In genomic region chr3:193630005-193630404, GRCh38 we compare ENCODE assay signal across 15 cellular contexts. TPM values are rescaled to one million over a fixed set of nuclear protein-coding genes. Genes with fewer than 3 reads are reported as not detected.
DNase-seq lines count a peak whose midpoint lies in the region; ATAC-seq, FAIRE-seq and TF ChIP-seq lines count a peak whose summit lies in the region.
"Had no signal": no experiment of that assay in that cellular context is flagged by ENCODE, and none has a peak within 500 bp of the region (broad histone marks: within the 10 kb centered on the region; RNA-seq: fewer than 3 reads in every experiment).

No MANE protein-coding gene starts in this region.

- H3K4ac ChIP-seq in mesenchymal stem cell (ENCODE audit: low read depth in 1 of 2, low read length in 2 of 2) = no peak overlapping the region

- POLR2A ChIA-PET in HepG2 (lab: Yijun Ruan, JAX) = no interaction called here

- H2BK15ac ChIP-seq in mesenchymal stem cell (ENCODE audit: low read depth, poor library complexity, severe bottlenecking) = no peak overlapping the region

- in situ Hi-C loops in HepG2 (cut with HindIII; ENCODE audit: extremely low pct_ligation_motif_present, low pct_unique_long_range_greater_than_20kb) = no loop called here

- no peak overlapping the region for H3K27ac ChIP-seq in HepG2 (ENCODE audit: extremely low read length, insufficient read depth, low read length)
- H3K27ac ChIP-seq in right lobe of liver = no peak overlapping the region
- no peak overlapping the region for H3K27ac ChIP-seq in mesenchymal stem cell (ENCODE audit: low read length, poor library complexity, severe bottlenecking)
- H3K27ac ChIP-seq: 22Rv1, BLaER1, KMS-11 had no signal

- peaks cover 0 to 31% of the 10 kb centered on the region in 2 experiments; a peak in 3 of 5 replicates for H3K36me3 ChIP-seq in HepG2 (replicated peaks in 1 of 2; ENCODE audit: control insufficient read depth in 1 of 2, insufficient read depth in 2 of 2, low read length in 2 of 2)
- H3K36me3 ChIP-seq in right lobe of liver = peaks cover 0 to 3% (median 0%) of the 10 kb centered on the region in 4 donors
- H3K36me3 ChIP-seq in mesenchymal stem cell (ENCODE audit: control insufficient read depth in 1 of 2, insufficient read depth in 2 of 2, low read depth in 1 of 2, low read length in 2 of 2) = peaks cover 3 to 48% of the 10 kb centered on the region in 2 experiments

- no peak overlapping the region for H2BK5ac ChIP-seq in mesenchymal stem cell (ENCODE audit: low read depth, low read length, poor library complexity, severe bottlenecking)

- TF ChIP-seq POLR2A in HepG2 (IDR thresholded peaks at IDR 0.05; ENCODE audit: insufficient read depth in 1 of 2, low read depth in 2 of 2, low read length in 2 of 2) (no peak), right lobe of liver (IDR thresholded peaks at IDR 0.05) (no peak)

- ATAC-seq in HepG2 (no peak), right lobe of liver (no peak), GM21367 (IDR thresholded peaks at IDR 0.05; ENCODE audit: unreplicated experiment) (no peak)
- ATAC-seq: GM12878 had no signal

- no peak overlapping the region for H2BK12ac ChIP-seq in mesenchymal stem cell (ENCODE audit: low read length in 2 of 2)

- H4K8ac ChIP-seq in mesenchymal stem cell (ENCODE audit: low read length) = no peak overlapping the region

- H3K9me3 ChIP-seq in HepG2 (ENCODE audit: low read length) (no peaks in the 10 kb centered on the region), right lobe of liver (no peaks in the 10 kb centered on the region), mesenchymal stem cell (ENCODE audit: control insufficient read depth, low read length) (no peaks in the 10 kb centered on the region)
- H3K9me3 ChIP-seq: BLaER1 had no signal

- no peak overlapping the region for H2AK5ac ChIP-seq in mesenchymal stem cell (ENCODE audit: low read length, severe bottlenecking)

- no peak overlapping the region for H2BK120ac ChIP-seq in mesenchymal stem cell (ENCODE audit: low read depth, low read length)

- WGBS in HepG2 (ENCODE audit: low lambda C conversion rate) = 55% methylated on average over 3 of the region's 3 CpGs
- WGBS in right lobe of liver (ENCODE audit: insufficient coverage, low coverage, low lambda C conversion rate, missing lambda C conversion rate) = 40% methylated on average over 3 of the region's 3 CpGs
- WGBS in mesenchymal stem cell = 23% methylated on average over 2 of the region's 3 CpGs

- TF ChIP-seq EP300 in HepG2 (IDR thresholded peaks at IDR 0.05; ENCODE audit: low read depth in 2 of 2, low read length in 2 of 2) (no peak), HepG2 (CRISPR knock-in tag; IDR thresholded peaks at IDR 0.05; ENCODE audit: borderline replicate concordance) (no peak)

- no peak overlapping the region for H3K4me2 ChIP-seq in HepG2 (ENCODE audit: low read depth, low read length)
- H3K4me2 ChIP-seq in mesenchymal stem cell (ENCODE audit: low read length, poor library complexity, severe bottlenecking) = no peak overlapping the region
- H3K4me2 ChIP-seq: BLaER1, KMS-11 had no signal

- H3K27me3 ChIP-seq in HepG2 (ENCODE audit: control insufficient read depth in 1 of 2, insufficient read depth in 2 of 2, low read length in 2 of 2) (no peaks in the 10 kb centered on the region), right lobe of liver (no peaks in the 10 kb centered on the region), mesenchymal stem cell (ENCODE audit: control insufficient read depth in 1 of 2, insufficient read depth in 1 of 2, low read length in 2 of 2) (no peaks in the 10 kb centered on the region)
- H3K27me3 ChIP-seq: BLaER1 had no signal

- peaks cover 5% of the 10 kb centered on the region for H3K79me1 ChIP-seq in mesenchymal stem cell (replicated peaks; ENCODE audit: low read length, poor library complexity, severe bottlenecking)

- H4K20me1 ChIP-seq in HepG2 (ENCODE audit: insufficient read depth, low read length) = no peaks in the 10 kb centered on the region
- H4K20me1 ChIP-seq: BLaER1 had no signal

- no peak overlapping the region for H2AFZ ChIP-seq in HepG2 (ENCODE audit: low read length)
- H2AFZ ChIP-seq in mesenchymal stem cell (ENCODE audit: low read depth, low read length) = no peak overlapping the region

- DNase-seq in HepG2 (ENCODE audit: low spot score) = no peak
- no peak for DNase-seq in right lobe of liver
- peak; percentile 34 for DNase-seq in mesenchymal stem cell
- DNase-seq in GM19239 (ENCODE audit: insufficient read length, low spot score) = no peak
- no peak for DNase-seq in DMS114 treated with DMSO at 0.1 percent for 48 hours (lab: John Stamatoyannopoulos, UW; ENCODE audit: unreplicated experiment)
- DNase-seq: CD4-positive, alpha-beta memory T cell; DMS79 treated with DMSO at 0.1 percent for 48 hours; GOT3; H9 had no signal

- H3K79me2 ChIP-seq in HepG2 (ENCODE audit: insufficient read depth, low read length) = no peaks in the 10 kb centered on the region

- no peak overlapping the region for H3K23ac ChIP-seq in mesenchymal stem cell (ENCODE audit: low read length in 2 of 2)

- no peaks in the 10 kb centered on the region for H3K4me1 ChIP-seq in HepG2 (ENCODE audit: insufficient read depth, low read length)
- H3K4me1 ChIP-seq in right lobe of liver = no peaks in the 10 kb centered on the region
- H3K4me1 ChIP-seq in mesenchymal stem cell (ENCODE audit: control insufficient read depth, insufficient read depth, low read depth, low read length) = no peaks in the 10 kb centered on the region
- H3K4me1 ChIP-seq: BLaER1 had no signal

- BruUV-seq in HepG2 (replicated peaks; lab: Mats Ljungman, UMichigan) = no TSS peak

- H3K4me3 ChIP-seq in HepG2 (replicated peaks in 1 of 3; ENCODE audit: insufficient read depth in 1 of 3, low read depth in 2 of 3, low read length in 3 of 3) = no peak overlapping the region
- H3K4me3 ChIP-seq in right lobe of liver = no peak overlapping the region
- no peak overlapping the region for H3K4me3 ChIP-seq in mesenchymal stem cell (ENCODE audit: insufficient read depth in 1 of 2, low read depth in 1 of 2, low read length in 2 of 2)
- H3K4me3 ChIP-seq: BLaER1, GM12878 had no signal

- no peak for FAIRE-seq in HepG2 (lab: Jason Lieb, UNC)
- FAIRE-seq in endometrium (lab: Jason Lieb, UNC) = peak; percentile 12
- FAIRE-seq in GM19239 (lab: Jason Lieb, UNC) = no peak
- FAIRE-seq: GM12878 had no signal

- CTCF ChIA-PET in HepG2 (lab: Yijun Ruan, JAX; ENCODE audit: low intra/inter-chr PET ratio, low total read pairs) = no interaction called here

- TF ChIP-seq CTCF in HepG2 (CRISPR knock-in tag; IDR thresholded peaks at IDR 0.05) (no peak), right lobe of liver (IDR thresholded peaks at IDR 0.05) (no peak)

- no peak overlapping the region for H4K91ac ChIP-seq in mesenchymal stem cell (ENCODE audit: low read length)

- H3K14ac ChIP-seq in mesenchymal stem cell (ENCODE audit: low read length in 2 of 2) = no peak overlapping the region

- intact Hi-C loops in HepG2 (cut with micrococcal nuclease; ENCODE audit: unreplicated experiment) (no loop called here), right lobe of liver (cut with DNase I) (no loop called here)

- H3K18ac ChIP-seq in mesenchymal stem cell (ENCODE audit: low read depth in 1 of 2, low read length in 2 of 2) = no peak overlapping the region

- TF ChIP-seq RAD21 in HepG2 (CRISPR knock-in tag; IDR thresholded peaks at IDR 0.05) = no peak

- no peak overlapping the region for H3K9ac ChIP-seq in HepG2 (ENCODE audit: insufficient read depth, low read depth, low read length)
- H3K9ac ChIP-seq in mesenchymal stem cell (ENCODE audit: low read length) = no peak overlapping the region
- H3K9ac ChIP-seq: BLaER1, KMS-11 had no signal

TF ChIP-seq in HepG2, 621 proteins besides CTCF, POLR2A, EP300 and RAD21 (continues in another document):
- no peak for TF ChIP-seq MTA1 (CRISPR knock-in tag; IDR thresholded peaks at IDR 0.05; ENCODE audit: borderline replicate concordance)
- TF ChIP-seq, protein P1, sequence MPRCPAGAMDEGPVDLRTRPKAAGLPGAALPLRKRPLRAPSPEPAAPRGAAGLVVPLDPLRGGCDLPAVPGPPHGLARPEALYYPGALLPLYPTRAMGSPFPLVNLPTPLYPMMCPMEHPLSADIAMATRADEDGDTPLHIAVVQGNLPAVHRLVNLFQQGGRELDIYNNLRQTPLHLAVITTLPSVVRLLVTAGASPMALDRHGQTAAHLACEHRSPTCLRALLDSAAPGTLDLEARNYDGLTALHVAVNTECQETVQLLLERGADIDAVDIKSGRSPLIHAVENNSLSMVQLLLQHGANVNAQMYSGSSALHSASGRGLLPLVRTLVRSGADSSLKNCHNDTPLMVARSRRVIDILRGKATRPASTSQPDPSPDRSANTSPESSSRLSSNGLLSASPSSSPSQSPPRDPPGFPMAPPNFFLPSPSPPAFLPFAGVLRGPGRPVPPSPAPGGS (CRISPR knock-in tag; IDR thresholded peaks at IDR 0.05) = no peak

RNA-seq across cellular contexts. Expression of gene OPA1, which starts 37.0 kb away (rescaled TPM):
- total RNA-seq in HepG2 (2016; rRNA removed; fragmentation: Illumina TruSeq; extraction: Trizol) = 78.5 and 126 TPM in 2 replicates
- total RNA-seq in HepG2 (2016; cell fraction: cytosol; rRNA removed; fragmentation: Illumina TruSeq; extraction: Trizol; ENCODE audit: low read depth) = 9.3 and 9.5 TPM in 2 replicates
- 86.2 and 135 TPM in 2 replicates for total RNA-seq in HepG2 (2016; cell fraction: insoluble cytoplasmic fraction; rRNA removed; fragmentation: Illumina TruSeq; extraction: Trizol)
- total RNA-seq in HepG2 (2016; cell fraction: membrane; rRNA removed; fragmentation: Illumina TruSeq; extraction: Trizol) = 25.3 and 28.9 TPM in 2 replicates
- total RNA-seq in HepG2 (2016; cell fraction: nucleus; rRNA removed; fragmentation: Illumina TruSeq; extraction: Trizol) = 82.4 and 87.3 TPM in 2 replicates
- polyA plus RNA-seq in HepG2 (2011; rRNA removed) = 17.2 and 26.7 TPM in 2 replicates
- 9.0 and 12.6 TPM in 2 replicates for polyA plus RNA-seq in HepG2 (2011; cell fraction: cytosol; rRNA removed)
- 15.9 and 23.5 TPM in 2 replicates for polyA plus RNA-seq in HepG2 (2011; cell fraction: nucleus; rRNA removed)
- polyA plus RNA-seq in HepG2 (2012) = 21.7 and 36.9 TPM in 2 replicates
- polyA plus RNA-seq in HepG2 (2016; cell fraction: cytosol; fragmentation: Illumina TruSeq; extraction: Trizol; ENCODE audit: low read depth) = 3.8 and 5.4 TPM in 2 replicates
- polyA plus RNA-seq in HepG2 (2016; cell fraction: insoluble cytoplasmic fraction; fragmentation: Illumina TruSeq; extraction: Trizol; ENCODE audit: low read depth) = 72.5 and 74.2 TPM in 2 replicates
- 9.9 and 10.3 TPM in 2 replicates for polyA plus RNA-seq in HepG2 (2016; cell fraction: membrane; fragmentation: Illumina TruSeq; extraction: Trizol; ENCODE audit: low read depth)
- polyA plus RNA-seq in HepG2 (2016; cell fraction: nucleus; fragmentation: Illumina TruSeq; extraction: Trizol; ENCODE audit: insufficient read depth, low read depth) = 56.4 and 65.4 TPM in 2 replicates
- 72.8 and 125 TPM in 2 replicates for polyA minus RNA-seq in HepG2 (2011; rRNA and poly(A)+ RNA removed; ENCODE audit: low replicate concordance)
- 48.7 and 54.7 TPM in 2 replicates for polyA minus RNA-seq in HepG2 (2011; cell fraction: cytosol; rRNA and poly(A)+ RNA removed)
- polyA minus RNA-seq in HepG2 (2011; cell fraction: nucleus; rRNA and poly(A)+ RNA removed) = 104 and 132 TPM in 2 replicates
- total RNA-seq in right lobe of liver = 10 to 100 TPM; 29.2 to 45.5 (median 31.6) TPM
- polyA plus RNA-seq in mesenchymal stem cell (2013, experiment 1 of 2) = 48.4 TPM
- 47.8 TPM for polyA plus RNA-seq in mesenchymal stem cell (2013, experiment 2 of 2)
